Comparison of ENCODE assay signal across 10 cellular contexts in genomic region chr3:125032100-125032643, GRCh38. TPM values are rescaled to one million over a fixed set of nuclear protein-coding genes. Genes with fewer than 3 reads are reported as not detected.
DNase-seq lines count a peak whose midpoint lies in the region; ATAC-seq and TF ChIP-seq lines count a peak whose summit lies in the region.
"Had no signal": no experiment of that assay in that cellular context is flagged by ENCODE, and none has a peak within 500 bp of the region (broad histone marks: within the 10 kb centered on the region; RNA-seq: fewer than 3 reads in every experiment).

No MANE protein-coding gene starts in this region.

- H3K4me3 Mint-ChIP-seq in activated T-helper 17 cell treated with anti-CD3 and anti-CD28 coated beads, Interleukin-2, amount 50 U/mL, for 72 hours, result no peak overlapping the region

- H3K4me1 ChIP-seq in body of pancreas (peaks cover 12% of the 10 kb centered on the region), tibial nerve (peaks cover 0 to 13% (median 6%) of the 10 kb centered on the region in 4 donors)
- H3K4me1 ChIP-seq: HAP-1 had no signal

- no peak overlapping the region for H3K27ac Mint-ChIP-seq in activated T-helper 17 cell treated with anti-CD3 and anti-CD28 coated beads, Interleukin-2, amount 50 U/mL, for 72 hours

- peaks cover 18% of the 10 kb centered on the region for H3K4me1 Mint-ChIP-seq in activated T-helper 17 cell treated with anti-CD3 and anti-CD28 coated beads, Interleukin-2, amount 50 U/mL, for 72 hours

- ATAC-seq in body of pancreas, result peak; percentile 21
- no peak for ATAC-seq in activated T-helper 17 cell treated with anti-CD3 and anti-CD28 coated beads, Interleukin-2, amount 50 U/mL, for 72 hours (replicated peaks)
- no peak for ATAC-seq in HG03045 (IDR thresholded peaks at IDR 0.05; ENCODE audit: unreplicated experiment)

- H3K27ac ChIP-seq in body of pancreas (peak overlapping the region in 2 of 4 donors; percentile 22 to 34), tibial nerve (no peak overlapping the region)

- H3K27me3 ChIP-seq in body of pancreas (no peaks in the 10 kb centered on the region), tibial nerve (no peaks in the 10 kb centered on the region)

- 62 to 63% methylated on average over 5 of the region's 5 CpGs for WGBS in body of pancreas, 2 donors
- WGBS in tibial nerve, 2 donors, result 54 to 64% methylated on average over 5 of the region's 5 CpGs

- TF ChIP-seq CTCF in HFF-Myc (IDR thresholded peaks at IDR 0.05; ENCODE audit: low read depth, low read length, missing control alignments) (peak; percentile 3), body of pancreas (IDR thresholded peaks at IDR 0.05) (no peak), tibial nerve (IDR thresholded peaks at IDR 0.05) (no peak)

- no peaks in the 10 kb centered on the region for H3K27me3 Mint-ChIP-seq in activated T-helper 17 cell treated with anti-CD3 and anti-CD28 coated beads, Interleukin-2, amount 50 U/mL, for 72 hours

- TF ChIP-seq EP300 in tibial nerve (IDR thresholded peaks at IDR 0.05), result no peak

- peaks cover 5% of the 10 kb centered on the region for H3K9me3 Mint-ChIP-seq in activated T-helper 17 cell treated with anti-CD3 and anti-CD28 coated beads, Interleukin-2, amount 50 U/mL, for 72 hours

- H3K36me3 ChIP-seq in body of pancreas (replicated peaks in 1 of 2; ENCODE audit: insufficient read depth in 1 of 2, low read depth in 2 of 2) (no peaks in the 10 kb centered on the region), tibial nerve (peaks cover 0 to 23% (median 3%) of the 10 kb centered on the region in 3 donors)

- H3K4me3 ChIP-seq in HFF-Myc (replicated peaks; ENCODE audit: low read depth, low read length) (no peak overlapping the region), body of pancreas (no peak overlapping the region), tibial nerve (no peak overlapping the region)
- H3K4me3 ChIP-seq: HAP-1 had no signal

- TF ChIP-seq POLR2A in body of pancreas (IDR thresholded peaks at IDR 0.05), result no peak
- no peak for TF ChIP-seq POLR2A in tibial nerve (IDR thresholded peaks at IDR 0.05)

- no peaks in the 10 kb centered on the region for H3K9me3 ChIP-seq in body of pancreas
- H3K9me3 ChIP-seq in tibial nerve, result peaks cover 0 to 6% (median 2%) of the 10 kb centered on the region in 4 donors

- intact Hi-C loops in body of pancreas (cut with DNase I), result no loop called here

- peak; percentile 66 for DNase-seq in A172 (ENCODE audit: low spot score)
- no peak for DNase-seq in HFF-Myc (ENCODE audit: extremely low read depth, low read depth)
- no peak for DNase-seq in body of pancreas
- peak; percentile 86 for DNase-seq in kidney glomerular epithelial cell (lab: John Stamatoyannopoulos, UW)
- DNase-seq in tibial nerve (ENCODE audit: low spot score in 2 of 2), result no peak
- no peak for DNase-seq in activated gamma-delta T cell (lab: John Stamatoyannopoulos, UW)
- DNase-seq: NCI-H1436 had no signal

- peaks cover 29% of the 10 kb centered on the region for H3K36me3 Mint-ChIP-seq in activated T-helper 17 cell treated with anti-CD3 and anti-CD28 coated beads, Interleukin-2, amount 50 U/mL, for 72 hours (ENCODE audit: low read depth)

RNA-seq across cellular contexts. Expression of gene HEG1, which starts 23.6 kb away (rescaled TPM):
- total RNA-seq in A172 (2014; rRNA removed; shearing (Covaris generic)), result 47.2 and 71.4 TPM in 2 replicates
- total RNA-seq in body of pancreas, result 10 to 100 TPM; 45.7 to 46.1 TPM
- 1 to 10 TPM; 4.6 to 5.5 TPM for total RNA-seq in activated T-helper 17 cell treated with anti-CD3 and anti-CD28 coated beads, Interleukin-2, amount 50 U/mL, for 72 hours
- 10 to 100 TPM; 26.8 to 59.1 (median 42.5) TPM for total RNA-seq in tibial nerve

Comparison
In these comparisons a context has a peak if more than half of its experiments do, and no peak if none do; other contexts are left out.
1. DNase-seq: peak in A172 (single experiment) and kidney glomerular epithelial cell (single experiment); none in HFF-Myc (single experiment), body of pancreas (0 of 4), tibial nerve (0 of 2) and activated gamma-delta T cell (single experiment).